25 cellular contexts compared by ENCODE assay signal in genomic region chr4:20158195-20158594, GRCh38.
"Had no signal": no experiment of that assay in that cellular context is flagged by ENCODE, and none has a peak within 500 bp of the region (broad histone marks: within the 10 kb centered on the region; RNA-seq: fewer than 3 reads in every experiment).

No MANE protein-coding gene starts in this region.

- H3K27ac ChIP-seq: stomach, suprapubic skin, testis, thoracic aorta, thyroid gland, tibial artery, tibial nerve, transverse colon, upper lobe of left lung, uterus, vagina had no signal

- H3K9me3 ChIP-seq: stomach, suprapubic skin, testis, thoracic aorta, thyroid gland, tibial artery, tibial nerve, transverse colon, upper lobe of left lung, uterus, vagina had no signal

- DNase-seq: stimulated activated CD4-positive, alpha-beta T cell treated with anti-CD3 and anti-CD28 coated beads, Interleukin-2, amount 100 ng/mL, for 48 hours; stimulated activated CD4-positive, alpha-beta T cell treated with anti-CD3 and anti-CD28 coated beads, Interleukin-4, amount 100 ng/mL, for 1 hour; stimulated activated CD4-positive, alpha-beta T cell treated with anti-CD3 and anti-CD28 coated beads, Interleukin-4, amount 100 ng/mL, for 24 hours; stimulated activated CD4-positive, alpha-beta T cell treated with anti-CD3 and anti-CD28 coated beads, Interleukin-4, amount 100 ng/mL, for 4 hours; stimulated activated CD8-positive, alpha-beta memory T cell treated with anti-CD3 and anti-CD28 coated beads, Interleukin-4, amount 100 ng/mL, for 48 hours; stimulated activated naive B cell treated with anti-CD40 and anti-IgM and Interleukin-4, amounts not matched to agents 10 μg/mL and 1 μg/mL and 100 μg/mL, for 72 hours; stimulated activated naive CD4-positive, alpha-beta T cell; stimulated activated naive CD4-positive, alpha-beta T cell treated with Interleukin-2 at 50 U/mL for 16 hours; stimulated activated naive CD8-positive, alpha-beta T cell treated with anti-CD3 and anti-CD28 coated beads, Interleukin-15, amount 100 ng/mL, for 72 hours; stimulated activated naive CD8-positive, alpha-beta T cell treated with anti-CD3 and anti-CD28 coated beads, Interleukin-15, Interleukin-2, amounts not matched to agents 100 U/mL and 50 U/mL, for 24 hours; stomach; substantia nigra; testis; thyroid gland; tibial artery; transverse colon; upper lobe of left lung; uterus had no signal

- H3K27me3 ChIP-seq: stomach, suprapubic skin, testis, thyroid gland, tibial artery, tibial nerve, transverse colon, upper lobe of left lung, uterus, vagina had no signal

- H3K4me1 ChIP-seq: stomach, suprapubic skin, testis, thyroid gland, tibial artery, tibial nerve, transverse colon, upper lobe of left lung, uterus, vagina had no signal

- FAIRE-seq: urothelium cell line had no signal

- H3K4me3 ChIP-seq: stomach, suprapubic skin, testis, thoracic aorta, thyroid gland, tibial artery, tibial nerve, transverse colon, upper lobe of left lung, uterus, vagina had no signal

- ATAC-seq: stimulated activated effector memory CD8-positive, alpha-beta T cell treated with anti-CD3 and anti-CD28 coated beads, Interleukin-12 subunit alpha, Interleukin-12 subunit beta, amount 100 ng/mL, for 72 hours; stimulated activated memory B cell treated with anti-CD40 and anti-IgM and Interleukin-4, amounts not matched to agents 10 μg/mL and 1 μg/mL and 100 μg/mL, for 72 hours; stimulated activated naive B cell treated with anti-CD40 and anti-IgM and Interleukin-4, amounts not matched to agents 10 μg/mL and 1 μg/mL and 100 μg/mL, for 72 hours; stimulated activated naive CD8-positive, alpha-beta T cell treated with anti-CD3 and anti-CD28 coated beads, Interleukin-15, amount 100 ng/mL, for 72 hours; stimulated activated naive CD8-positive, alpha-beta T cell treated with anti-CD3 and anti-CD28 coated beads, Interleukin-15, Interleukin-2, amounts not matched to agents 100 U/mL and 50 U/mL, for 24 hours had no signal

- H3K36me3 ChIP-seq: stomach, suprapubic skin, thoracic aorta, thyroid gland, tibial artery, tibial nerve, transverse colon, upper lobe of left lung, uterus, vagina had no signal
